ENCODE assay signal across 8 cellular contexts in the genomic region with DNA sequence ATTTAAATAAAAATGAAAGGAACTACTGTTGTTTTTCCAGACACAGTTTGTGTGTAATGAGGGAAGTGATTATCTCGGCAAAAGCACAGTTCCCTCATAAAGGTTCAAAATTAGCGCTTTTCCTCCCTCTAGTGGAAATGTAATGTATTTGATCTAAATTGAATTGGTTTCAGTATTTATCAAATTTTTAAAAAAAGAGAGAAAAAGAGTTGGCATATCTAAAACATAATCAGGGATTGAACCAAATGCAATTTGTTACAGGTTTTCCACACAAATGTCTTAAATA. TPM values are rescaled to one million over a fixed set of nuclear protein-coding genes. Genes with fewer than 3 reads are reported as not detected.
DNase-seq lines count a peak whose midpoint lies in the region; ATAC-seq and TF ChIP-seq lines count a peak whose summit lies in the region.

No MANE protein-coding gene starts in this region.

- peak; percentile 54 for TF ChIP-seq CTCF in nephron progenitor cell (IDR thresholded peaks at IDR 0.05)

- no peak overlapping the region for H3K4me3 Mint-ChIP-seq in nephron progenitor cell
- no peak overlapping the region for H3K4me3 Mint-ChIP-seq in activated T-helper 1 cell treated with anti-CD3 and anti-CD28 coated beads, Interleukin-12 subunit alpha, Interleukin-12 subunit beta, Interleukin-2, Interleukin-4 antibody, amounts not matched to agents 30 ng/mL and 10 ng/mL and 1 ng/mL, durations not matched to agents 14 hours and 24 hours and 36 hours
- no peak overlapping the region for H3K4me3 Mint-ChIP-seq in effector memory CD8-positive, alpha-beta T cell

- peaks cover 7% of the 10 kb centered on the region for H3K4me1 Mint-ChIP-seq in nephron progenitor cell
- H3K4me1 Mint-ChIP-seq in activated T-helper 1 cell treated with anti-CD3 and anti-CD28 coated beads, Interleukin-12 subunit alpha, Interleukin-12 subunit beta, Interleukin-2, Interleukin-4 antibody, amounts not matched to agents 30 ng/mL and 10 ng/mL and 1 ng/mL, durations not matched to agents 14 hours and 24 hours and 36 hours (ENCODE audit: low read depth): peaks cover 24% of the 10 kb centered on the region
- H3K4me1 Mint-ChIP-seq in effector memory CD8-positive, alpha-beta T cell (ENCODE audit: low read depth in 2 of 2): peaks cover 5 to 8% of the 10 kb centered on the region in 2 donors

- H3K36me3 Mint-ChIP-seq in nephron progenitor cell (ENCODE audit: low read depth): peaks cover 18% of the 10 kb centered on the region
- H3K36me3 Mint-ChIP-seq in activated T-helper 1 cell treated with anti-CD3 and anti-CD28 coated beads, Interleukin-12 subunit alpha, Interleukin-12 subunit beta, Interleukin-2, Interleukin-4 antibody, amounts not matched to agents 30 ng/mL and 10 ng/mL and 1 ng/mL, durations not matched to agents 14 hours and 24 hours and 36 hours (ENCODE audit: low read depth): peaks cover 24% of the 10 kb centered on the region
- H3K36me3 Mint-ChIP-seq in effector memory CD8-positive, alpha-beta T cell (ENCODE audit: insufficient read depth): peaks cover 2% of the 10 kb centered on the region

- H3K9me3 Mint-ChIP-seq in nephron progenitor cell: peaks cover 37% of the 10 kb centered on the region
- H3K9me3 Mint-ChIP-seq in activated T-helper 1 cell treated with anti-CD3 and anti-CD28 coated beads, Interleukin-12 subunit alpha, Interleukin-12 subunit beta, Interleukin-2, Interleukin-4 antibody, amounts not matched to agents 30 ng/mL and 10 ng/mL and 1 ng/mL, durations not matched to agents 14 hours and 24 hours and 36 hours: peaks cover 26% of the 10 kb centered on the region
- H3K9me3 Mint-ChIP-seq in effector memory CD8-positive, alpha-beta T cell: peaks cover 9 to 12% of the 10 kb centered on the region in 2 donors

- no peak for ATAC-seq in HG02981 (IDR thresholded peaks at IDR 0.05; ENCODE audit: unreplicated experiment)
- no peak for ATAC-seq in effector memory CD8-positive, alpha-beta T cell (replicated peaks)

- intact Hi-C loops in activated T-helper 1 cell treated with anti-CD3 and anti-CD28 coated beads, Interleukin-12 subunit alpha, Interleukin-12 subunit beta, Interleukin-2, Interleukin-4 antibody, amounts not matched to agents 30 ng/mL and 10 ng/mL and 1 ng/mL, durations not matched to agents 14 hours and 24 hours and 36 hours (cut with micrococcal nuclease): no loop called here

- peaks cover 6% of the 10 kb centered on the region for H3K27me3 Mint-ChIP-seq in nephron progenitor cell (ENCODE audit: low read depth, poor library complexity)
- no peaks in the 10 kb centered on the region for H3K27me3 Mint-ChIP-seq in activated T-helper 1 cell treated with anti-CD3 and anti-CD28 coated beads, Interleukin-12 subunit alpha, Interleukin-12 subunit beta, Interleukin-2, Interleukin-4 antibody, amounts not matched to agents 30 ng/mL and 10 ng/mL and 1 ng/mL, durations not matched to agents 14 hours and 24 hours and 36 hours (ENCODE audit: insufficient read depth)
- H3K27me3 Mint-ChIP-seq in effector memory CD8-positive, alpha-beta T cell: no peaks in the 10 kb centered on the region

- DNase-seq in DMS79 treated with DMSO at 0.1 percent for 48 hours (lab: John Stamatoyannopoulos, UW) (peak; percentile 64), DMS79 (lab: John Stamatoyannopoulos, UW) (no peak), NCI-H2227 treated with DMSO at 0.1 percent for 48 hours (lab: John Stamatoyannopoulos, UW) (peak; percentile 64), dermis blood vessel endothelial cell (peak; percentile 48), nephron progenitor cell (no peak)
- DNase-seq in activated T-helper 1 cell treated with anti-CD3 and anti-CD28 coated beads, Interleukin-12 subunit alpha, Interleukin-12 subunit beta, Interleukin-2, Interleukin-4 antibody, amounts not matched to agents 30 ng/mL and 10 ng/mL and 1 ng/mL, durations not matched to agents 14 hours and 24 hours and 36 hours (ENCODE audit: low spot score): no peak
- DNase-seq in effector memory CD8-positive, alpha-beta T cell: no peak

- H3K27ac Mint-ChIP-seq in nephron progenitor cell: no peak overlapping the region
- H3K27ac Mint-ChIP-seq in activated T-helper 1 cell treated with anti-CD3 and anti-CD28 coated beads, Interleukin-12 subunit alpha, Interleukin-12 subunit beta, Interleukin-2, Interleukin-4 antibody, amounts not matched to agents 30 ng/mL and 10 ng/mL and 1 ng/mL, durations not matched to agents 14 hours and 24 hours and 36 hours: no peak overlapping the region
- H3K27ac Mint-ChIP-seq in effector memory CD8-positive, alpha-beta T cell: no peak overlapping the region

RNA-seq across cellular contexts. Expression of a gene that starts 37.5 kb away (rescaled TPM):
- 0.84 and 1.9 TPM in 2 replicates for total RNA-seq in dermis blood vessel endothelial cell
- total RNA-seq in activated T-helper 1 cell treated with anti-CD3 and anti-CD28 coated beads, Interleukin-12 subunit alpha, Interleukin-12 subunit beta, Interleukin-2, Interleukin-4 antibody, amounts not matched to agents 30 ng/mL and 10 ng/mL and 1 ng/mL, durations not matched to agents 14 hours and 24 hours and 36 hours: 4.1 and 7.4 TPM in 2 replicates

RNA-seq across cellular contexts. Expression of a gene that starts 49.3 kb away (rescaled TPM):
- total RNA-seq in dermis blood vessel endothelial cell: 0.28 and 1.2 TPM in 2 replicates
- 2.2 and 2.4 TPM in 2 replicates for total RNA-seq in activated T-helper 1 cell treated with anti-CD3 and anti-CD28 coated beads, Interleukin-12 subunit alpha, Interleukin-12 subunit beta, Interleukin-2, Interleukin-4 antibody, amounts not matched to agents 30 ng/mL and 10 ng/mL and 1 ng/mL, durations not matched to agents 14 hours and 24 hours and 36 hours

Comparison
In these comparisons a context has a peak if more than half of its experiments do, and no peak if none do; other contexts are left out.
1. DNase-seq: peak in DMS79 treated with DMSO at 0.1 percent for 48 hours (single experiment), NCI-H2227 treated with DMSO at 0.1 percent for 48 hours (single experiment) and dermis blood vessel endothelial cell (single experiment); none in DMS79 (single experiment), nephron progenitor cell (single experiment), activated T-helper 1 cell treated with anti-CD3 and anti-CD28 coated beads, Interleukin-12 subunit alpha, Interleukin-12 subunit beta, Interleukin-2, Interleukin-4 antibody, amounts not matched to agents 30 ng/mL and 10 ng/mL and 1 ng/mL, durations not matched to agents 14 hours and 24 hours and 36 hours (single experiment) and effector memory CD8-positive, alpha-beta T cell (0 of 3).